ENCODE assay signal across 2 cellular contexts in the genomic region with DNA sequence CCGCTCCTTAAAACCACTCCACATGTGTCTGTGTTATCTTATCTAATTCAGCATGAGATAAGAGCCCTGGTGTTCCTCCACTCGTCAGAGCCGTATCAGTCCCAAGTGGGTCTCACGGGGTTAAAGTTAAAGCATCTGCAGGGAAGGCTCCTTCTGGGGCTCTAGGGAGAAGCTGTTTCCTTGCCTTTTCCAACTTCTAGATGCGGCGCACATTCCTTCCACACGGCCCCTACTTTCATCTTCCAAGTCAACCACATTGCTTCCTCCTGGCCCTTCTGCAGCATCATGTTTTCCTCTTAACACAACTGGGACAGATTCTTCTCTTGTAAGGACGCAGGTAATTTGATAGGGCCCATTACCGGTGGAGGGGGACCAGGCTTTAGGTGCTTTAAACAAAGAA.
A peak's percentile ranks its signal among the peaks of the same experiment; 100 is the strongest.
TF ChIP-seq lines count a peak whose summit lies in the region.

No MANE protein-coding gene starts in this region.

TF ChIP-seq in GM23338, 12 proteins besides CTCF, POLR2A, EP300 and RAD21:
- TF ChIP-seq STAT1 (IDR thresholded peaks at IDR 0.05; ENCODE audit: unreplicated experiment) (no peak), NANOG (IDR thresholded peaks at IDR 0.05; ENCODE audit: borderline replicate concordance) (no peak), ZNF114 (CRISPR knock-in tag; IDR thresholded peaks at IDR 0.05) (no peak), JUNB (IDR thresholded peaks at IDR 0.05; ENCODE audit: unreplicated experiment) (no peak), EZH2phosphoT487 (IDR thresholded peaks at IDR 0.05; ENCODE audit: unreplicated experiment) (no peak), POLR2AphosphoS5 (IDR thresholded peaks at IDR 0.05; ENCODE audit: low read depth) (no peak), ZNF462 (CRISPR knock-in tag; IDR thresholded peaks at IDR 0.05) (no peak), EZH2 (IDR thresholded peaks at IDR 0.05; ENCODE audit: low read depth, unreplicated experiment) (no peak)
- TF ChIP-seq, protein P1, sequence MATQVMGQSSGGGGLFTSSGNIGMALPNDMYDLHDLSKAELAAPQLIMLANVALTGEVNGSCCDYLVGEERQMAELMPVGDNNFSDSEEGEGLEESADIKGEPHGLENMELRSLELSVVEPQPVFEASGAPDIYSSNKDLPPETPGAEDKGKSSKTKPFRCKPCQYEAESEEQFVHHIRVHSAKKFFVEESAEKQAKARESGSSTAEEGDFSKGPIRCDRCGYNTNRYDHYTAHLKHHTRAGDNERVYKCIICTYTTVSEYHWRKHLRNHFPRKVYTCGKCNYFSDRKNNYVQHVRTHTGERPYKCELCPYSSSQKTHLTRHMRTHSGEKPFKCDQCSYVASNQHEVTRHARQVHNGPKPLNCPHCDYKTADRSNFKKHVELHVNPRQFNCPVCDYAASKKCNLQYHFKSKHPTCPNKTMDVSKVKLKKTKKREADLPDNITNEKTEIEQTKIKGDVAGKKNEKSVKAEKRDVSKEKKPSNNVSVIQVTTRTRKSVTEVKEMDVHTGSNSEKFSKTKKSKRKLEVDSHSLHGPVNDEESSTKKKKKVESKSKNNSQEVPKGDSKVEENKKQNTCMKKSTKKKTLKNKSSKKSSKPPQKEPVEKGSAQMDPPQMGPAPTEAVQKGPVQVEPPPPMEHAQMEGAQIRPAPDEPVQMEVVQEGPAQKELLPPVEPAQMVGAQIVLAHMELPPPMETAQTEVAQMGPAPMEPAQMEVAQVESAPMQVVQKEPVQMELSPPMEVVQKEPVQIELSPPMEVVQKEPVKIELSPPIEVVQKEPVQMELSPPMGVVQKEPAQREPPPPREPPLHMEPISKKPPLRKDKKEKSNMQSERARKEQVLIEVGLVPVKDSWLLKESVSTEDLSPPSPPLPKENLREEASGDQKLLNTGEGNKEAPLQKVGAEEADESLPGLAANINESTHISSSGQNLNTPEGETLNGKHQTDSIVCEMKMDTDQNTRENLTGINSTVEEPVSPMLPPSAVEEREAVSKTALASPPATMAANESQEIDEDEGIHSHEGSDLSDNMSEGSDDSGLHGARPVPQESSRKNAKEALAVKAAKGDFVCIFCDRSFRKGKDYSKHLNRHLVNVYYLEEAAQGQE (IDR thresholded peaks at IDR 0.05; ENCODE audit: unreplicated experiment) = no peak
- TF ChIP-seq, protein P2, sequence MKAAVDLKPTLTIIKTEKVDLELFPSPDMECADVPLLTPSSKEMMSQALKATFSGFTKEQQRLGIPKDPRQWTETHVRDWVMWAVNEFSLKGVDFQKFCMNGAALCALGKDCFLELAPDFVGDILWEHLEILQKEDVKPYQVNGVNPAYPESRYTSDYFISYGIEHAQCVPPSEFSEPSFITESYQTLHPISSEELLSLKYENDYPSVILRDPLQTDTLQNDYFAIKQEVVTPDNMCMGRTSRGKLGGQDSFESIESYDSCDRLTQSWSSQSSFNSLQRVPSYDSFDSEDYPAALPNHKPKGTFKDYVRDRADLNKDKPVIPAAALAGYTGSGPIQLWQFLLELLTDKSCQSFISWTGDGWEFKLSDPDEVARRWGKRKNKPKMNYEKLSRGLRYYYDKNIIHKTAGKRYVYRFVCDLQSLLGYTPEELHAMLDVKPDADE (IDR thresholded peaks at IDR 0.05) = no peak
TF ChIP-seq in GM23338: peak in this region for 0.

TF ChIP-seq in H1, 55 proteins besides CTCF, POLR2A, EP300 and RAD21:
- TF ChIP-seq PHF8 (conservative IDR thresholded peaks at IDR 0.05; ENCODE audit: low read depth, low read length) (no peak), ZNF274 (IDR thresholded peaks at IDR 0.05; ENCODE audit: borderline replicate concordance, extremely low read depth, low read length) (no peak), JUN (IDR thresholded peaks at IDR 0.05; ENCODE audit: low read depth, low read length) (no peak), YY1 (IDR thresholded peaks at IDR 0.05; ENCODE audit: low read depth, low read length) (no peak), MAFK (IDR thresholded peaks at IDR 0.05; ENCODE audit: low read depth, low read length) (no peak), TBP (IDR thresholded peaks at IDR 0.05; ENCODE audit: low read depth, low read length) (no peak), MAX (IDR thresholded peaks at IDR 0.05) (peak; percentile 52; the same call in 1 of the 2 replicates), TEAD4 (IDR thresholded peaks at IDR 0.05; ENCODE audit: low read depth, low read length) (peak; percentile 92)
TF ChIP-seq in H1: peak in this region for 2.
